ENCODE assay signal across 1 cellular context in the genomic region with DNA sequence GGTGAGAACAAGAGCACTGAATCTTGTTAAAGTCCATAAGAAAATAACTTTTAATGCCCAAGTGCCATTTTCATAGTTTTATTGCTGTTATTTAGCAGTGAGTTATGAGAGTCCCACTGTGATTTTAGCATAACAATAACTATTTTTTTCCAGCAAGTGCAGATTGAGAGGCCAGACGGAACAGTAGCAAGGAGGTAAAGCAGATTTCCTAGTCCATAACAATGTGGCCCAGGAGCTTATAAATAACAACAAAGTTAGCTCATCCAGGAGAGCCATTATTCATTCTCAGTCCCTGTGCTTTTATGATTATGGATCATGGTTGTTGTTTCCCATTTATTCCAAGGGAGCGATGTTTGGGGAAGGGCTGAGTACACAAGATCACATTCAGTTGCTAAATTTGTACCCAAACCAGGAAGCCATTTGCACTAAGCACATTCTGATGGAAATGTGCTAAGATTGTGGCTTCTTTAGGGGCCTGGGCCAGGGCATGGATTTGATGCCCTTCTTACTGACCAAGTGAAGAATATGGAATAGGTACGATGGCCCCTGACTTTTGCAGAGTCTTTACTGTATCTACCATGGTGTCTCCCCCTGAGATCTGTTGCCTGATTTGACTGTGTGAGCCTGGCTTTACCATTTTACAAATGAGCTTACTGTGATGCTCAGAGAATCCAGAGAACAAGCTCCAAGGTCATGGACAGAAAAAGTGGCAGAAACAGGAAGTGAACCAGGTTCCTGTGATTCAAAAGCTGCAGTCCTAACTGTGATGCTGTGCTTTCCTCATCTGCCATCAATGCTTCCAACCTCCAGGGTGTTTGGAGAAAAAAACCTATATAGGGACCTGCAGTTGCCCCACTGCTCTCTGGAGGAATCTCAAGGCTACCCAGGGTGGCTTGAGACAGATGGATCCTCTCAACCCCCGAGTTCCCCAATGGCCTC.
TF ChIP-seq lines count a peak whose summit lies in the region.

No MANE protein-coding gene starts in this region.

TF ChIP-seq in WTC11, 78 proteins besides CTCF, POLR2A, EP300 and RAD21:
- TF ChIP-seq ZNF317 (CRISPR knock-in tag; IDR thresholded peaks at IDR 0.05; ENCODE audit: borderline replicate concordance, low read depth) (0 out of 2 replicates have a peak, but pooled peaks have one; percentile 38), ETV6 (CRISPR knock-in tag; IDR thresholded peaks at IDR 0.05) (0 out of 2 replicates have a peak, but pooled peaks have one; percentile 46), HMGA2 (CRISPR knock-in tag; IDR thresholded peaks at IDR 0.05) (no peak), FOXK1 (CRISPR knock-in tag; IDR thresholded peaks at IDR 0.05) (peak; percentile 61; the same call in 1 of the 2 replicates), OVOL2 (CRISPR knock-in tag; IDR thresholded peaks at IDR 0.05; ENCODE audit: borderline replicate concordance) (no peak), SP1 (CRISPR knock-in tag; conservative IDR thresholded peaks at IDR 0.05) (0 out of 2 replicates have a peak, but pooled peaks have one; percentile 26)
- TF ChIP-seq, protein P1, sequence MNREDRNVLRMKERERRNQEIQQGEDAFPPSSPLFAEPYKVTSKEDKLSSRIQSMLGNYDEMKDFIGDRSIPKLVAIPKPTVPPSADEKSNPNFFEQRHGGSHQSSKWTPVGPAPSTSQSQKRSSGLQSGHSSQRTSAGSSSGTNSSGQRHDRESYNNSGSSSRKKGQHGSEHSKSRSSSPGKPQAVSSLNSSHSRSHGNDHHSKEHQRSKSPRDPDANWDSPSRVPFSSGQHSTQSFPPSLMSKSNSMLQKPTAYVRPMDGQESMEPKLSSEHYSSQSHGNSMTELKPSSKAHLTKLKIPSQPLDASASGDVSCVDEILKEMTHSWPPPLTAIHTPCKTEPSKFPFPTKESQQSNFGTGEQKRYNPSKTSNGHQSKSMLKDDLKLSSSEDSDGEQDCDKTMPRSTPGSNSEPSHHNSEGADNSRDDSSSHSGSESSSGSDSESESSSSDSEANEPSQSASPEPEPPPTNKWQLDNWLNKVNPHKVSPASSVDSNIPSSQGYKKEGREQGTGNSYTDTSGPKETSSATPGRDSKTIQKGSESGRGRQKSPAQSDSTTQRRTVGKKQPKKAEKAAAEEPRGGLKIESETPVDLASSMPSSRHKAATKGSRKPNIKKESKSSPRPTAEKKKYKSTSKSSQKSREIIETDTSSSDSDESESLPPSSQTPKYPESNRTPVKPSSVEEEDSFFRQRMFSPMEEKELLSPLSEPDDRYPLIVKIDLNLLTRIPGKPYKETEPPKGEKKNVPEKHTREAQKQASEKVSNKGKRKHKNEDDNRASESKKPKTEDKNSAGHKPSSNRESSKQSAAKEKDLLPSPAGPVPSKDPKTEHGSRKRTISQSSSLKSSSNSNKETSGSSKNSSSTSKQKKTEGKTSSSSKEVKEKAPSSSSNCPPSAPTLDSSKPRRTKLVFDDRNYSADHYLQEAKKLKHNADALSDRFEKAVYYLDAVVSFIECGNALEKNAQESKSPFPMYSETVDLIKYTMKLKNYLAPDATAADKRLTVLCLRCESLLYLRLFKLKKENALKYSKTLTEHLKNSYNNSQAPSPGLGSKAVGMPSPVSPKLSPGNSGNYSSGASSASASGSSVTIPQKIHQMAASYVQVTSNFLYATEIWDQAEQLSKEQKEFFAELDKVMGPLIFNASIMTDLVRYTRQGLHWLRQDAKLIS (CRISPR knock-in tag; IDR thresholded peaks at IDR 0.05; ENCODE audit: borderline replicate concordance): no peak
- TF ChIP-seq, protein P2, sequence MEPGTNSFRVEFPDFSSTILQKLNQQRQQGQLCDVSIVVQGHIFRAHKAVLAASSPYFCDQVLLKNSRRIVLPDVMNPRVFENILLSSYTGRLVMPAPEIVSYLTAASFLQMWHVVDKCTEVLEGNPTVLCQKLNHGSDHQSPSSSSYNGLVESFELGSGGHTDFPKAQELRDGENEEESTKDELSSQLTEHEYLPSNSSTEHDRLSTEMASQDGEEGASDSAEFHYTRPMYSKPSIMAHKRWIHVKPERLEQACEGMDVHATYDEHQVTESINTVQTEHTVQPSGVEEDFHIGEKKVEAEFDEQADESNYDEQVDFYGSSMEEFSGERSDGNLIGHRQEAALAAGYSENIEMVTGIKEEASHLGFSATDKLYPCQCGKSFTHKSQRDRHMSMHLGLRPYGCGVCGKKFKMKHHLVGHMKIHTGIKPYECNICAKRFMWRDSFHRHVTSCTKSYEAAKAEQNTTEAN (CRISPR knock-in tag; IDR thresholded peaks at IDR 0.05): no peak
- TF ChIP-seq, protein P3, sequence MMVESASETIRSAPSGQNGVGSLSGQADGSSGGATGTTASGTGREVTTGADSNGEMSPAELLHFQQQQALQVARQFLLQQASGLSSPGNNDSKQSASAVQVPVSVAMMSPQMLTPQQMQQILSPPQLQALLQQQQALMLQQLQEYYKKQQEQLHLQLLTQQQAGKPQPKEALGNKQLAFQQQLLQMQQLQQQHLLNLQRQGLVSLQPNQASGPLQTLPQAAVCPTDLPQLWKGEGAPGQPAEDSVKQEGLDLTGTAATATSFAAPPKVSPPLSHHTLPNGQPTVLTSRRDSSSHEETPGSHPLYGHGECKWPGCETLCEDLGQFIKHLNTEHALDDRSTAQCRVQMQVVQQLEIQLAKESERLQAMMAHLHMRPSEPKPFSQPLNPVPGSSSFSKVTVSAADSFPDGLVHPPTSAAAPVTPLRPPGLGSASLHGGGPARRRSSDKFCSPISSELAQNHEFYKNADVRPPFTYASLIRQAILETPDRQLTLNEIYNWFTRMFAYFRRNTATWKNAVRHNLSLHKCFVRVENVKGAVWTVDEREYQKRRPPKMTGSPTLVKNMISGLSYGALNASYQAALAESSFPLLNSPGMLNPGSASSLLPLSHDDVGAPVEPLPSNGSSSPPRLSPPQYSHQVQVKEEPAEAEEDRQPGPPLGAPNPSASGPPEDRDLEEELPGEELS (CRISPR knock-in tag; IDR thresholded peaks at IDR 0.05): peak; percentile 93; the same call in 1 of the 2 replicates
TF ChIP-seq in WTC11: peak in this region for 5.
